16 cellular contexts compared by ENCODE assay signal in genomic region chr2:190986221-190986953, GRCh38. TPM values are rescaled to one million over a fixed set of nuclear protein-coding genes. Genes with fewer than 3 reads are reported as not detected.
DNase-seq lines count a peak whose midpoint lies in the region; ATAC-seq and TF ChIP-seq lines count a peak whose summit lies in the region.
"Had no signal": no experiment of that assay in that cellular context is flagged by ENCODE, and none has a peak within 500 bp of the region (broad histone marks: within the 10 kb centered on the region; RNA-seq: fewer than 3 reads in every experiment).

No MANE protein-coding gene starts in this region.

- no peak for DNase-seq in activated CD4-positive, alpha-beta T cell treated with anti-CD3 and anti-CD28 coated beads, Interleukin-2, amount 10 ng/mL, durations not matched to agents 24 days and 14 days
- DNase-seq in activated CD4-positive, alpha-beta T cell treated with anti-CD3 and anti-CD28 coated beads for 48 hours, result no peak
- DNase-seq in activated CD4-positive, alpha-beta memory T cell treated with anti-CD3 and anti-CD28 coated beads for 36 hours, result no peak
- DNase-seq in naive thymus-derived CD4-positive, alpha-beta T cell, result peak in 3 of 9 donors; percentile 20 to 32 (median 22)
- DNase-seq in immature natural killer cell (no peak), MM.1S (no peak), NCI-H524 (lab: John Stamatoyannopoulos, UW) (no peak)
- DNase-seq: activated effector memory CD4-positive, alpha-beta T cell treated with Interleukin-2 at 50 U/mL for 16 hours; AML-193; KG1; midbrain; NCI-H446; WERI-Rb-1 had no signal

- H3K27me3 ChIP-seq in naive thymus-derived CD4-positive, alpha-beta T cell (ENCODE audit: control insufficient read depth in 2 of 2, insufficient read depth in 2 of 2, low read length in 2 of 2), result no peaks in the 10 kb centered on the region
- H3K27me3 ChIP-seq in MM.1S (replicated peaks; ENCODE audit: insufficient read depth, low read length), result no peaks in the 10 kb centered on the region

- H3K9me2 ChIP-seq in MM.1S (replicated peaks; ENCODE audit: insufficient read depth, low read length), result no peaks in the 10 kb centered on the region

- H3K4me1 Mint-ChIP-seq in activated CD4-positive, alpha-beta T cell treated with anti-CD3 and anti-CD28 coated beads, Interleukin-2, amount 10 ng/mL, durations not matched to agents 24 days and 14 days, result peaks cover 52% of the 10 kb centered on the region
- H3K4me1 Mint-ChIP-seq in activated CD4-positive, alpha-beta memory T cell treated with anti-CD3 and anti-CD28 coated beads for 36 hours (ENCODE audit: low read depth), result peaks cover 30% of the 10 kb centered on the region
- H3K4me1 Mint-ChIP-seq in naive thymus-derived CD4-positive, alpha-beta T cell, result peaks cover 13 to 78% (median 59%) of the 10 kb centered on the region in 7 donors
- peaks cover 5 to 15% of the 10 kb centered on the region in 2 donors for H3K4me1 Mint-ChIP-seq in immature natural killer cell

- peaks cover 85% of the 10 kb centered on the region for H3K36me3 Mint-ChIP-seq in activated CD4-positive, alpha-beta T cell treated with anti-CD3 and anti-CD28 coated beads, Interleukin-2, amount 10 ng/mL, durations not matched to agents 24 days and 14 days (ENCODE audit: low read depth)
- H3K36me3 Mint-ChIP-seq in activated CD4-positive, alpha-beta memory T cell treated with anti-CD3 and anti-CD28 coated beads for 36 hours, result peaks cover 84% of the 10 kb centered on the region
- H3K36me3 Mint-ChIP-seq in naive thymus-derived CD4-positive, alpha-beta T cell, result peaks cover 26 to 87% (median 73%) of the 10 kb centered on the region in 5 donors
- peaks cover 32 to 85% (median 34%) of the 10 kb centered on the region in 3 donors for H3K36me3 Mint-ChIP-seq in immature natural killer cell

- TF ChIP-seq POLR2A in GM19193 (IDR thresholded peaks at IDR 0.05; ENCODE audit: extremely low read depth, insufficient read depth, insufficient read length), result peak; percentile 5

- no peaks in the 10 kb centered on the region for H3K79me2 ChIP-seq in MM.1S (ENCODE audit: low read length)

- H3K27ac Mint-ChIP-seq in activated CD4-positive, alpha-beta T cell treated with anti-CD3 and anti-CD28 coated beads, Interleukin-2, amount 10 ng/mL, durations not matched to agents 24 days and 14 days, result peak overlapping the region; percentile 80
- peak overlapping the region; percentile 9 for H3K27ac Mint-ChIP-seq in activated CD4-positive, alpha-beta memory T cell treated with anti-CD3 and anti-CD28 coated beads for 36 hours
- H3K27ac Mint-ChIP-seq in naive thymus-derived CD4-positive, alpha-beta T cell, result peak overlapping the region in 8 of 9 donors; percentile 14 to 89 (median 70)
- H3K27ac Mint-ChIP-seq in immature natural killer cell, result peak overlapping the region in 1 of 6 donors; percentile 13
- H3K27ac Mint-ChIP-seq: stimulated activated memory B cell treated with anti-CD40 and anti-IgM and Interleukin-4, amounts not matched to agents 10 μg/mL and 1 μg/mL and 100 μg/mL, for 72 hours had no signal

- ATAC-seq in naive thymus-derived CD4-positive, alpha-beta T cell, result no peak
- ATAC-seq: Right ventricle myocardium inferior; stimulated activated memory B cell treated with anti-CD40 and anti-IgM and Interleukin-4, amounts not matched to agents 10 μg/mL and 1 μg/mL and 100 μg/mL, for 72 hours had no signal

- no peaks in the 10 kb centered on the region for H4K20me1 ChIP-seq in MM.1S (ENCODE audit: insufficient read depth, low read length)

- H3K9me3 Mint-ChIP-seq in activated CD4-positive, alpha-beta T cell treated with anti-CD3 and anti-CD28 coated beads, Interleukin-2, amount 10 ng/mL, durations not matched to agents 24 days and 14 days, result no peaks in the 10 kb centered on the region
- no peaks in the 10 kb centered on the region for H3K9me3 Mint-ChIP-seq in activated CD4-positive, alpha-beta memory T cell treated with anti-CD3 and anti-CD28 coated beads for 36 hours
- H3K9me3 Mint-ChIP-seq in naive thymus-derived CD4-positive, alpha-beta T cell, result peaks cover 0 to 2% (median 0%) of the 10 kb centered on the region in 11 donors
- no peaks in the 10 kb centered on the region for H3K9me3 Mint-ChIP-seq in immature natural killer cell
- H3K9me3 Mint-ChIP-seq: stimulated activated memory B cell treated with anti-CD40 and anti-IgM and Interleukin-4, amounts not matched to agents 10 μg/mL and 1 μg/mL and 100 μg/mL, for 72 hours had no signal

- H3K9me3 ChIP-seq in naive thymus-derived CD4-positive, alpha-beta T cell (ENCODE audit: control insufficient read depth in 2 of 3, low read length in 3 of 3), result no peaks in the 10 kb centered on the region
- no peaks in the 10 kb centered on the region for H3K9me3 ChIP-seq in MM.1S (replicated peaks; ENCODE audit: insufficient read depth, low read length)

- intact Hi-C loops in activated CD4-positive, alpha-beta T cell treated with anti-CD3 and anti-CD28 coated beads, Interleukin-2, amount 10 ng/mL, durations not matched to agents 24 days and 14 days (cut with micrococcal nuclease), result no loop called here
- intact Hi-C loops in activated CD4-positive, alpha-beta memory T cell treated with anti-CD3 and anti-CD28 coated beads for 36 hours (cut with micrococcal nuclease), result no loop called here
- intact Hi-C loops in naive thymus-derived CD4-positive, alpha-beta T cell (cut with micrococcal nuclease), result no loop called here

- CTCF ChIA-PET in activated CD4-positive, alpha-beta memory T cell treated with anti-CD3 and anti-CD28 coated beads for 36 hours (lab: Charles Lee), result interaction anchor here (2.9 kb wide), 1 partner anchor 11 kb away, joined by 7 read pairs; no protein-coding TSS in a partner anchor
- CTCF ChIA-PET in naive thymus-derived CD4-positive, alpha-beta T cell (lab: Charles Lee), result no interaction called here

- H3K27ac ChIP-seq in naive thymus-derived CD4-positive, alpha-beta T cell (ENCODE audit: low read depth, low read length), result peak overlapping the region; percentile 10
- no peak overlapping the region for H3K27ac ChIP-seq in MM.1S (ENCODE audit: low read length)
- H3K27ac ChIP-seq: WERI-Rb-1 had no signal

- no peaks in the 10 kb centered on the region for H3F3A ChIP-seq in MM.1S (ENCODE audit: insufficient read depth, low read length)

- H3K27me3 Mint-ChIP-seq in activated CD4-positive, alpha-beta T cell treated with anti-CD3 and anti-CD28 coated beads, Interleukin-2, amount 10 ng/mL, durations not matched to agents 24 days and 14 days, result no peaks in the 10 kb centered on the region
- no peaks in the 10 kb centered on the region for H3K27me3 Mint-ChIP-seq in activated CD4-positive, alpha-beta memory T cell treated with anti-CD3 and anti-CD28 coated beads for 36 hours
- no peaks in the 10 kb centered on the region for H3K27me3 Mint-ChIP-seq in naive thymus-derived CD4-positive, alpha-beta T cell
- H3K27me3 Mint-ChIP-seq in immature natural killer cell (ENCODE audit: low read depth in 3 of 3), result peaks cover 0 to 3% (median 2%) of the 10 kb centered on the region in 3 donors
- H3K27me3 Mint-ChIP-seq: stimulated activated memory B cell treated with anti-CD40 and anti-IgM and Interleukin-4, amounts not matched to agents 10 μg/mL and 1 μg/mL and 100 μg/mL, for 72 hours had no signal

- TF ChIP-seq CTCF in MM.1S (IDR thresholded peaks at IDR 0.05; ENCODE audit: low read length), result no peak

- no peak overlapping the region for H3K4me2 ChIP-seq in MM.1S (ENCODE audit: low read depth, low read length)

- H3K9ac ChIP-seq in MM.1S (ENCODE audit: low read length), result no peak overlapping the region

- no peak overlapping the region for H2AFZ ChIP-seq in MM.1S (ENCODE audit: low read length)

- POLR2A ChIA-PET in activated CD4-positive, alpha-beta memory T cell treated with anti-CD3 and anti-CD28 coated beads for 36 hours (lab: Charles Lee), result no interaction called here
- POLR2A ChIA-PET in naive thymus-derived CD4-positive, alpha-beta T cell (lab: Charles Lee), result interaction anchor here (1.0 to 1.3 kb wide), 2 partner anchors 25 to 27 kb away, joined by 3 to 4 read pairs; no protein-coding TSS in a partner anchor

- no peak overlapping the region for H3K4me3 Mint-ChIP-seq in activated CD4-positive, alpha-beta T cell treated with anti-CD3 and anti-CD28 coated beads, Interleukin-2, amount 10 ng/mL, durations not matched to agents 24 days and 14 days
- no peak overlapping the region for H3K4me3 Mint-ChIP-seq in activated CD4-positive, alpha-beta memory T cell treated with anti-CD3 and anti-CD28 coated beads for 36 hours
- peak overlapping the region in 2 of 10 donors; percentile 31 to 61 for H3K4me3 Mint-ChIP-seq in naive thymus-derived CD4-positive, alpha-beta T cell
- H3K4me3 Mint-ChIP-seq in immature natural killer cell, result no peak overlapping the region
- H3K4me3 Mint-ChIP-seq: stimulated activated memory B cell treated with anti-CD40 and anti-IgM and Interleukin-4, amounts not matched to agents 10 μg/mL and 1 μg/mL and 100 μg/mL, for 72 hours had no signal

- peaks cover 0 to 40% of the 10 kb centered on the region in 2 donors for H3K4me1 ChIP-seq in naive thymus-derived CD4-positive, alpha-beta T cell (ENCODE audit: control insufficient read depth in 2 of 2, insufficient read depth in 2 of 2, low read length in 2 of 2)
- H3K4me1 ChIP-seq in MM.1S (ENCODE audit: low read length), result no peaks in the 10 kb centered on the region

- H3K36me3 ChIP-seq in naive thymus-derived CD4-positive, alpha-beta T cell (ENCODE audit: control insufficient read depth in 2 of 3, insufficient read depth in 3 of 3, low read length in 3 of 3), result peaks cover 66 to 100% (median 95%) of the 10 kb centered on the region in 3 experiments
- peaks cover 4% of the 10 kb centered on the region; the same call in 1 of the 2 replicates for H3K36me3 ChIP-seq in MM.1S (replicated peaks; ENCODE audit: insufficient read depth, low read length)

- H3K4me3 ChIP-seq in naive thymus-derived CD4-positive, alpha-beta T cell (ENCODE audit: low read length), result no peak overlapping the region
- H3K4me3 ChIP-seq in MM.1S (ENCODE audit: low read length), result no peak overlapping the region

RNA-seq across cellular contexts. Expression of gene STAT1, which starts 27.6 kb away (rescaled TPM):
- 152 and 160 TPM in 2 replicates for total RNA-seq in activated CD4-positive, alpha-beta T cell treated with anti-CD3 and anti-CD28 coated beads, Interleukin-2, amount 10 ng/mL, durations not matched to agents 24 days and 14 days
- 100 to 1,000 TPM; 309 to 314 TPM for total RNA-seq in activated CD4-positive, alpha-beta memory T cell treated with anti-CD3 and anti-CD28 coated beads for 36 hours
- 1,000 to 10,000 TPM in 1 of 5 experiments, 10 to 100 TPM in 4; 74.1 to 1,177 (median 89.6) TPM for total RNA-seq in naive thymus-derived CD4-positive, alpha-beta T cell
- 100 to 1,000 TPM; 221 to 244 TPM for polyA plus RNA-seq in naive thymus-derived CD4-positive, alpha-beta T cell
- 100 to 1,000 TPM in 1 of 3 donors, 10 to 100 TPM in 2; 79.4 to 121 (median 99.4) TPM for polyA plus RNA-seq in immature natural killer cell
